ENCODE assay signal across 29 cellular contexts in the genomic region with DNA sequence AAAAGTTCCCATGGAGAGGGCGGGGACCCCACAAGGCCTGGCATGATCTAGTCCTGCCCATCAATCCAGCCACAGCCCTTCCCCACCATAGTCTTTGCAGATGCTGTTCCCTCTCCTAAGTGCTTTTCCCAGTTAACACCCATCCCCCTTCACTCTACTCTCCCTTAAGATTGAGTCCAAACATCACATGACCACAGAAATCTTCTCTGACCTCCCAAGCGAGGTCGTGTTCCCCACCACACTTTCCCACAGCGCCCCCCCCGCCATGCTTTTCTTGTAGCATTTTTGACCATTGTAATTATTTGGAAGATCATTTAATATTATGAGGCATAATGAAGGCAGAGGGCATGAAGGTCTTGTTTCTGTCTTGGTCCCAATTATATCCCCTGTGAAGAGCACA. TPM values are rescaled to one million over a fixed set of nuclear protein-coding genes. Genes with fewer than 3 reads are reported as not detected.
DNase-seq lines count a peak whose midpoint lies in the region; ATAC-seq and TF ChIP-seq lines count a peak whose summit lies in the region.
"Had no signal": no experiment of that assay in that cellular context is flagged by ENCODE, and none has a peak within 500 bp of the region (broad histone marks: within the 10 kb centered on the region; RNA-seq: fewer than 3 reads in every experiment).

No MANE protein-coding gene starts in this region.

- H3K27me3 Mint-ChIP-seq in activated T-cell treated with anti-CD3 and anti-CD28 coated beads, Interleukin-2, amount 50 U/mL, for 72 hours (ENCODE audit: low read depth), result no peaks in the 10 kb centered on the region
- H3K27me3 Mint-ChIP-seq: CD4-positive, alpha-beta T cell; progenitor cell of endocrine pancreas; stimulated activated memory B cell treated with anti-CD40 and anti-IgM and Interleukin-4, amounts not matched to agents 10 μg/mL and 1 μg/mL and 100 μg/mL, for 72 hours had no signal

- TF ChIP-seq POLR2A in heart left ventricle (IDR thresholded peaks at IDR 0.05) (no peak), esophagus squamous epithelium (IDR thresholded peaks at IDR 0.05) (no peak), prostate gland (IDR thresholded peaks at IDR 0.05) (no peak)

- H3K36me3 ChIP-seq in right atrium auricular region (no peaks in the 10 kb centered on the region), heart left ventricle (no peaks in the 10 kb centered on the region), esophagus squamous epithelium (no peaks in the 10 kb centered on the region), prostate gland (no peaks in the 10 kb centered on the region)

- H3K27me3 ChIP-seq in right atrium auricular region (no peaks in the 10 kb centered on the region), heart left ventricle (no peaks in the 10 kb centered on the region), esophagus squamous epithelium (no peaks in the 10 kb centered on the region), prostate gland (replicated peaks; ENCODE audit: insufficient read depth) (no peaks in the 10 kb centered on the region)

- H3K27ac ChIP-seq in right atrium auricular region, result peak overlapping the region; percentile 73 to 85
- H3K27ac ChIP-seq in heart left ventricle, result peak overlapping the region in 5 of 12 donors; percentile 66 to 90 (median 89)
- peak overlapping the region; percentile 87 to 97 (median 92) for H3K27ac ChIP-seq in esophagus squamous epithelium
- H3K27ac ChIP-seq in prostate gland, result peak overlapping the region; percentile 63 to 80
- H3K27ac ChIP-seq: RWPE1 had no signal

- no peak overlapping the region for H3K27ac Mint-ChIP-seq in activated T-cell treated with anti-CD3 and anti-CD28 coated beads, Interleukin-2, amount 50 U/mL, for 72 hours
- H3K27ac Mint-ChIP-seq: activated B cell treated with CpG ODN at 0.5 μM for 24 hours; CD4-positive, alpha-beta T cell; GM23338; HFFc6; memory B cell; stimulated activated memory B cell treated with anti-CD40 and anti-IgM and Interleukin-4, amounts not matched to agents 10 μg/mL and 1 μg/mL and 100 μg/mL, for 72 hours had no signal

- H3K4me1 ChIP-seq in right atrium auricular region (peaks cover 0 to 77% of the 10 kb centered on the region in 2 donors), heart left ventricle (peaks cover 19 to 75% (median 58%) of the 10 kb centered on the region in 12 donors), esophagus squamous epithelium (peaks cover 18 to 85% (median 59%) of the 10 kb centered on the region in 3 donors), prostate gland (replicated peaks) (no peaks in the 10 kb centered on the region)

- ATAC-seq in heart left ventricle (no peak), GM19328 (IDR thresholded peaks at IDR 0.05; ENCODE audit: unreplicated experiment) (no peak), HG03159 (IDR thresholded peaks at IDR 0.05; ENCODE audit: unreplicated experiment) (no peak)
- no peak for ATAC-seq in activated T-cell treated with anti-CD3 and anti-CD28 coated beads, Interleukin-2, amount 50 U/mL, for 72 hours (replicated peaks in 1 of 2)
- ATAC-seq: A549; activated T-cell treated with anti-CD3 and anti-CD28 coated beads, Interleukin-2, amount 50 U/mL, for 4 hours; GM23338; left colon; stimulated activated memory B cell treated with anti-CD40 and anti-IgM and Interleukin-4, amounts not matched to agents 10 μg/mL and 1 μg/mL and 100 μg/mL, for 72 hours; T-cell had no signal

- H3K4me1 Mint-ChIP-seq in activated T-cell treated with anti-CD3 and anti-CD28 coated beads, Interleukin-2, amount 50 U/mL, for 72 hours (ENCODE audit: low read depth), result peaks cover 6% of the 10 kb centered on the region

- H3K9me3 Mint-ChIP-seq in activated T-cell treated with anti-CD3 and anti-CD28 coated beads, Interleukin-2, amount 50 U/mL, for 72 hours, result no peaks in the 10 kb centered on the region
- H3K9me3 Mint-ChIP-seq: activated B cell treated with CpG ODN at 0.5 μM for 24 hours; activated T-cell treated with anti-CD3 and anti-CD28 coated beads, Interleukin-2, amount 50 U/mL, for 4 hours; CD4-positive, alpha-beta T cell; GM23338; HFFc6; memory B cell; stimulated activated memory B cell treated with anti-CD40 and anti-IgM and Interleukin-4, amounts not matched to agents 10 μg/mL and 1 μg/mL and 100 μg/mL, for 72 hours; T-cell had no signal

- intact Hi-C loops in heart left ventricle (cut with DNase I) (no loop called here), esophagus squamous epithelium (cut with DNase I) (no loop called here), prostate gland (cut with DNase I) (loop anchor here (5.0 kb wide), 1 partner anchor 44 kb away; no protein-coding TSS in a partner anchor)

- H3K9me3 ChIP-seq in right atrium auricular region (no peaks in the 10 kb centered on the region), heart left ventricle (no peaks in the 10 kb centered on the region), esophagus squamous epithelium (no peaks in the 10 kb centered on the region), prostate gland (no peaks in the 10 kb centered on the region)
- H3K9me3 ChIP-seq: A549 had no signal

- WGBS in heart left ventricle, 4 donors, result 90 to 92% (median 91%) methylated on average over 5 of the region's 5 CpGs
- 84 to 86% methylated on average over 5 of the region's 5 CpGs for WGBS in esophagus squamous epithelium, 2 donors
- 81% methylated on average over 5 of the region's 5 CpGs for WGBS in prostate gland

- H3K4me3 ChIP-seq in right atrium auricular region (no peak overlapping the region), heart left ventricle (no peak overlapping the region), esophagus squamous epithelium (no peak overlapping the region), prostate gland (no peak overlapping the region)
- H3K4me3 ChIP-seq: A549, GM23338 had no signal

- H3K36me3 Mint-ChIP-seq in activated T-cell treated with anti-CD3 and anti-CD28 coated beads, Interleukin-2, amount 50 U/mL, for 72 hours (ENCODE audit: insufficient read depth in 2 of 2), result no peaks in the 10 kb centered on the region
- H3K36me3 Mint-ChIP-seq: memory B cell; stimulated activated memory B cell treated with anti-CD40 and anti-IgM and Interleukin-4, amounts not matched to agents 10 μg/mL and 1 μg/mL and 100 μg/mL, for 72 hours; T-cell had no signal

- H3K4me3 Mint-ChIP-seq in activated T-cell treated with anti-CD3 and anti-CD28 coated beads, Interleukin-2, amount 50 U/mL, for 72 hours, result no peak overlapping the region
- H3K4me3 Mint-ChIP-seq: activated B cell treated with CpG ODN at 0.5 μM for 24 hours; activated T-cell treated with anti-CD3 and anti-CD28 coated beads, Interleukin-2, amount 50 U/mL, for 4 hours; CD4-positive, alpha-beta T cell; GM23338; HFFc6; memory B cell; stimulated activated memory B cell treated with anti-CD40 and anti-IgM and Interleukin-4, amounts not matched to agents 10 μg/mL and 1 μg/mL and 100 μg/mL, for 72 hours; T-cell had no signal

- TF ChIP-seq CTCF in right atrium auricular region (IDR thresholded peaks at IDR 0.05) (no peak), heart left ventricle (IDR thresholded peaks at IDR 0.05) (no peak), esophagus squamous epithelium (IDR thresholded peaks at IDR 0.05) (no peak), prostate gland (IDR thresholded peaks at IDR 0.05) (no peak)

- DNase-seq in right atrium auricular region (ENCODE audit: low spot score) (no peak), heart left ventricle (no peak), esophagus squamous epithelium (lab: John Stamatoyannopoulos, UW) (no peak), prostate gland (ENCODE audit: low spot score) (no peak), GM03348 (ENCODE audit: low spot score) (no peak)
- no peak for DNase-seq in activated T-cell treated with anti-CD3 and anti-CD28 coated beads, Interleukin-2, amount 50 U/mL, for 72 hours
- DNase-seq: activated B cell treated with CpG ODN at 0.5 μM for 24 hours; activated gamma-delta T cell treated with Interleukin-2 at 50 U/mL for 16 hours; activated T-cell treated with anti-CD3 and anti-CD28 coated beads, Interleukin-2, amount 50 U/mL, for 4 hours; CD4-positive, alpha-beta T cell; HFFc6; hypothalamus; left colon; NCI-H1048; NCI-H187; nucleus accumbens; stimulated activated CD4-positive, alpha-beta T cell treated with anti-CD3 and anti-CD28 coated beads, Interleukin-15, amount 100 ng/mL, for 24 hours; T-cell had no signal

RNA-seq across cellular contexts. Expression of a gene that starts 4.3 kb away (rescaled TPM):
- total RNA-seq in right atrium auricular region, result 100 to 1,000 TPM; 424 to 557 TPM
- 100 to 1,000 TPM; 202 to 608 (median 304) TPM for total RNA-seq in heart left ventricle
- 100 to 1,000 TPM; 164 to 315 TPM for polyA plus RNA-seq in heart left ventricle
- 100 to 1,000 TPM in 1 of 4 donors, 10 to 100 TPM in 3; 44.9 to 107 (median 54.2) TPM for total RNA-seq in esophagus squamous epithelium
- 100 to 1,000 TPM; 135 to 257 TPM for total RNA-seq in prostate gland
- total RNA-seq in activated T-cell treated with anti-CD3 and anti-CD28 coated beads, Interleukin-2, amount 50 U/mL, for 72 hours, result 10 to 100 TPM in 1 of 2 donors, 1 to 10 TPM in 1; 4.4 to 11.5 TPM

RNA-seq across cellular contexts. Expression of a gene that starts 35.5 kb away (rescaled TPM):
- total RNA-seq in right atrium auricular region (not detected), heart left ventricle (1 to 10 TPM in 5 of 9 donors, not detected in 4; 1.2 to 2.6 (median 1.8) TPM), esophagus squamous epithelium (not detected), prostate gland (not detected)
- polyA plus RNA-seq in heart left ventricle, result under 1 TPM in 1 of 2 donors, not detected in 1; 0.24 TPM
- total RNA-seq in activated T-cell treated with anti-CD3 and anti-CD28 coated beads, Interleukin-2, amount 50 U/mL, for 72 hours, result not detected
- total RNA-seq: activated B cell treated with CpG ODN at 0.5 μM for 24 hours; CD4-positive, alpha-beta T cell; fibroblast of lung; GM23338; HFFc6; myocyte; NCI-H460; progenitor cell of endocrine pancreas had no signal
- polyA plus RNA-seq: A549, fibroblast of lung, GM23338 had no signal
